18 cellular contexts compared by ENCODE assay signal in the genomic region with DNA sequence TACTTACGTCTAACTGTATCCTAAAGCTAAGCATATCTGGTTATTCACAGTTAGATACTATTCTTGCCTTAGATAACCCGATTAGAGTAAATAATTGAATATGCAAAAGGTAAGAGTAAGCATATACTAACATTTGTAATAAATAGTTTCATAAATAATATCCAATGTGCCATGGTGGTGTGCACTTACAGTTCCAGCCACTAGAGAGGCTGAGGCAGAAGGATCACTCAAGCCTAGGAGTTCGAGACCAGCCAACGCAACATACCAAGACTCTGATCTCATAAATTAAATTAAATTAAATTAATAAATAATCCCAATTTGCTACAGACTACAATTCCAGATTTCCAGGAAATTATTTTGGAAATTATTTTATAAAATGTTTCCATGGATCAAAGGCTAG. TPM values are rescaled to one million over a fixed set of nuclear protein-coding genes. Genes with fewer than 3 reads are reported as not detected.
DNase-seq lines count a peak whose midpoint lies in the region; ATAC-seq, FAIRE-seq and TF ChIP-seq lines count a peak whose summit lies in the region.
"Had no signal": no experiment of that assay in that cellular context is flagged by ENCODE, and none has a peak within 500 bp of the region (broad histone marks: within the 10 kb centered on the region; RNA-seq: fewer than 3 reads in every experiment).

No MANE protein-coding gene starts in this region.

- H2BK20ac ChIP-seq in H9 (ENCODE audit: low read depth, low read length, poor library complexity, severe bottlenecking): no peak overlapping the region

- no peaks in the 10 kb centered on the region for H3K27me3 ChIP-seq in H9 (ENCODE audit: insufficient read depth, low read length)
- H3K27me3 ChIP-seq: BLaER1, SJSA1 had no signal

- H3K4me2 ChIP-seq in H9 (ENCODE audit: insufficient read depth, insufficient read length, low read length): no peak overlapping the region
- H3K4me2 ChIP-seq: A549, BLaER1 had no signal

- no peak overlapping the region for H3K23ac ChIP-seq in H9 (ENCODE audit: insufficient read length, low read depth, low read length)

- no peaks in the 10 kb centered on the region for H3K27me3 Mint-ChIP-seq in activated CD8-positive, alpha-beta T cell treated with anti-CD3 and anti-CD28 coated beads for 36 hours
- H3K27me3 Mint-ChIP-seq in activated CD8-positive, alpha-beta T cell treated with anti-CD3 and anti-CD28 coated beads, Interleukin-2, amount 10 ng/mL, durations not matched to agents 7 days and 5 days (ENCODE audit: low read depth): no peaks in the 10 kb centered on the region
- no peaks in the 10 kb centered on the region for H3K27me3 Mint-ChIP-seq in H9 (ENCODE audit: low read depth)
- H3K27me3 Mint-ChIP-seq in memory B cell: no peaks in the 10 kb centered on the region
- no peaks in the 10 kb centered on the region for H3K27me3 Mint-ChIP-seq in endothelial cell (ENCODE audit: unreplicated experiment)
- H3K27me3 Mint-ChIP-seq in WTC11 (ENCODE audit: low read depth): no peaks in the 10 kb centered on the region
- H3K27me3 Mint-ChIP-seq: CD8-positive, alpha-beta memory T cell had no signal

- peak; percentile 28 for FAIRE-seq in TTC549 (lab: Jason Lieb, UNC)
- FAIRE-seq: A549, GM19239 had no signal

- no peak overlapping the region for H3K4me3 Mint-ChIP-seq in activated CD8-positive, alpha-beta T cell treated with anti-CD3 and anti-CD28 coated beads for 36 hours
- no peak overlapping the region for H3K4me3 Mint-ChIP-seq in activated CD8-positive, alpha-beta T cell treated with anti-CD3 and anti-CD28 coated beads, Interleukin-2, amount 10 ng/mL, durations not matched to agents 7 days and 5 days
- H3K4me3 Mint-ChIP-seq in H9 (no peak overlapping the region), memory B cell (no peak overlapping the region), endothelial cell (ENCODE audit: unreplicated experiment) (no peak overlapping the region), WTC11 (no peak overlapping the region)

- H3K23me2 ChIP-seq in H9 (ENCODE audit: insufficient read length, low read depth, low read length, poor library complexity, severe bottlenecking): no peaks in the 10 kb centered on the region

- peaks cover 72% of the 10 kb centered on the region for H3K4me1 Mint-ChIP-seq in activated CD8-positive, alpha-beta T cell treated with anti-CD3 and anti-CD28 coated beads for 36 hours (ENCODE audit: low read depth)
- H3K4me1 Mint-ChIP-seq in activated CD8-positive, alpha-beta T cell treated with anti-CD3 and anti-CD28 coated beads, Interleukin-2, amount 10 ng/mL, durations not matched to agents 7 days and 5 days (ENCODE audit: low read depth): peaks cover 74% of the 10 kb centered on the region
- H3K4me1 Mint-ChIP-seq in H9: peaks cover 4 to 10% of the 10 kb centered on the region in 2 experiments; a peak in 3 of 4 replicates
- H3K4me1 Mint-ChIP-seq in memory B cell: peaks cover 38% of the 10 kb centered on the region
- no peaks in the 10 kb centered on the region for H3K4me1 Mint-ChIP-seq in endothelial cell (ENCODE audit: unreplicated experiment)
- H3K4me1 Mint-ChIP-seq in WTC11: peaks cover 19% of the 10 kb centered on the region

- POLR2A ChIA-PET in activated CD8-positive, alpha-beta T cell treated with anti-CD3 and anti-CD28 coated beads for 36 hours (lab: Charles Lee): interaction anchor here (0.6 kb wide), 1 partner anchor 13 kb away, joined by 3 read pairs; no protein-coding TSS in a partner anchor
- POLR2A ChIA-PET in activated CD8-positive, alpha-beta T cell treated with anti-CD3 and anti-CD28 coated beads, Interleukin-2, amount 10 ng/mL, durations not matched to agents 7 days and 5 days (lab: Charles Lee): no interaction called here
- POLR2A ChIA-PET in WTC11 (lab: Charles Lee): no interaction called here

- H3K9me3 ChIP-seq in H9 (ENCODE audit: control insufficient read depth, low read depth, low read length): no peaks in the 10 kb centered on the region
- H3K9me3 ChIP-seq: A549, SJSA1 had no signal

- H3K18ac ChIP-seq in H9 (ENCODE audit: insufficient read length, low read depth, low read length): no peak overlapping the region

- no peaks in the 10 kb centered on the region for H3K9me3 Mint-ChIP-seq in activated CD8-positive, alpha-beta T cell treated with anti-CD3 and anti-CD28 coated beads for 36 hours
- H3K9me3 Mint-ChIP-seq in activated CD8-positive, alpha-beta T cell treated with anti-CD3 and anti-CD28 coated beads, Interleukin-2, amount 10 ng/mL, durations not matched to agents 7 days and 5 days (ENCODE audit: insufficient read depth): no peaks in the 10 kb centered on the region
- no peaks in the 10 kb centered on the region for H3K9me3 Mint-ChIP-seq in H9
- no peaks in the 10 kb centered on the region for H3K9me3 Mint-ChIP-seq in memory B cell
- H3K9me3 Mint-ChIP-seq in endothelial cell (ENCODE audit: unreplicated experiment): no peaks in the 10 kb centered on the region
- no peaks in the 10 kb centered on the region for H3K9me3 Mint-ChIP-seq in WTC11
- H3K9me3 Mint-ChIP-seq: CD8-positive, alpha-beta memory T cell had no signal

- CTCF ChIA-PET in activated CD8-positive, alpha-beta T cell treated with anti-CD3 and anti-CD28 coated beads for 36 hours (lab: Charles Lee): interaction anchor here (1.6 to 3.6 kb wide), 4 partner anchors 9 to 99 kb away, joined by 5 to 20 read pairs (median 10); no protein-coding TSS in a partner anchor
- CTCF ChIA-PET in activated CD8-positive, alpha-beta T cell treated with anti-CD3 and anti-CD28 coated beads, Interleukin-2, amount 10 ng/mL, durations not matched to agents 7 days and 5 days (lab: Charles Lee): interaction anchor here (0.9 to 4.1 kb wide), 4 partner anchors 9 to 62 kb away, joined by 3 to 14 read pairs (median 8); no protein-coding TSS in a partner anchor
- CTCF ChIA-PET in WTC11 (lab: Charles Lee): interaction anchor here (1.1 to 1.5 kb wide), 2 partner anchors 52 to 100 kb away, joined by 3 read pairs; partner anchors contain the start of gene TBCE

- no peak for DNase-seq in activated CD8-positive, alpha-beta T cell treated with anti-CD3 and anti-CD28 coated beads for 36 hours
- DNase-seq in activated CD8-positive, alpha-beta T cell treated with anti-CD3 and anti-CD28 coated beads, Interleukin-2, amount 10 ng/mL, durations not matched to agents 7 days and 5 days: no peak
- DNase-seq in H9: no peak
- no peak for DNase-seq in memory B cell (ENCODE audit: low spot score in 2 of 2)
- DNase-seq in endothelial cell (ENCODE audit: low spot score): no peak
- DNase-seq in DMS 273 treated with DMSO at 0.1 percent for 48 hours (lab: John Stamatoyannopoulos, UW): no peak
- DNase-seq in WTC11 (ENCODE audit: low spot score): no peak
- DNase-seq: CD8-positive, alpha-beta memory T cell; GM23248; NCI-H1105; NCI-H2081 treated with DMSO at 0.1 percent for 48 hours; NCI-H446 treated with DMSO at 0.1 percent for 48 hours; PC-3 had no signal

- H3K4ac ChIP-seq in H9 (ENCODE audit: low read depth, low read length): no peak overlapping the region

- H2BK5ac ChIP-seq in H9 (ENCODE audit: insufficient read length, low read length): no peak overlapping the region

- peaks cover 45% of the 10 kb centered on the region for H3K36me3 Mint-ChIP-seq in activated CD8-positive, alpha-beta T cell treated with anti-CD3 and anti-CD28 coated beads for 36 hours (ENCODE audit: low read depth)
- H3K36me3 Mint-ChIP-seq in activated CD8-positive, alpha-beta T cell treated with anti-CD3 and anti-CD28 coated beads, Interleukin-2, amount 10 ng/mL, durations not matched to agents 7 days and 5 days (ENCODE audit: low read depth): peaks cover 38% of the 10 kb centered on the region
- H3K36me3 Mint-ChIP-seq in H9 (ENCODE audit: insufficient read depth in 1 of 3, low read depth in 3 of 3): peaks cover 23 to 41% (median 30%) of the 10 kb centered on the region in 3 experiments; a peak in 6 of 7 replicates
- peaks cover 16% of the 10 kb centered on the region for H3K36me3 Mint-ChIP-seq in memory B cell
- peaks cover 14% of the 10 kb centered on the region for H3K36me3 Mint-ChIP-seq in endothelial cell (ENCODE audit: low read depth, unreplicated experiment)
- H3K36me3 Mint-ChIP-seq in WTC11: peaks cover 22% of the 10 kb centered on the region

- H2AK5ac ChIP-seq in H9 (ENCODE audit: insufficient read length, low read length): no peak overlapping the region

- no peak overlapping the region for H2AFZ ChIP-seq in H9 (ENCODE audit: low read length)
- H2AFZ ChIP-seq: GM23248 had no signal

- no peak overlapping the region for H3K9ac ChIP-seq in H9 (ENCODE audit: extremely low read depth, insufficient read length, low read length)
- H3K9ac ChIP-seq: BLaER1, GM23248 had no signal

- no peaks in the 10 kb centered on the region; the same call in 1 of the 2 replicates for H3K4me1 ChIP-seq in H9 (ENCODE audit: insufficient read depth, low read length)
- H3K4me1 ChIP-seq: SJSA1 had no signal

- peak; percentile 31 for TF ChIP-seq CTCF in activated CD8-positive, alpha-beta T cell treated with anti-CD3 and anti-CD28 coated beads for 36 hours (IDR thresholded peaks at IDR 0.05)
- TF ChIP-seq CTCF in H9 (conservative IDR thresholded peaks at IDR 0.05) (peak; percentile 20; the same call in 1 of the 3 replicates), endothelial cell (IDR thresholded peaks at IDR 0.05; ENCODE audit: unreplicated experiment) (no peak), WTC11 (IDR thresholded peaks at IDR 0.05) (no peak)

- no peak overlapping the region for H3K14ac ChIP-seq in H9 (ENCODE audit: insufficient read depth, low read length)

- H3K27ac ChIP-seq in H9 (ENCODE audit: insufficient read length, low read depth, low read length): no peak overlapping the region
- H3K27ac ChIP-seq: A549, BLaER1, GM23248, SJSA1 had no signal

- no CpG with 5 or more reads among the region's 4 CpGs for WGBS in H9 (ENCODE audit: extremely low coverage, insufficient read length, low lambda C conversion rate)

- intact Hi-C loops in activated CD8-positive, alpha-beta T cell treated with anti-CD3 and anti-CD28 coated beads for 36 hours (cut with micrococcal nuclease): no loop called here

- no peak overlapping the region for H2BK15ac ChIP-seq in H9 (ENCODE audit: low read depth, low read length)

- H3T11ph ChIP-seq in H9 (ENCODE audit: low read length): no peak overlapping the region

- H4K91ac ChIP-seq in H9 (ENCODE audit: insufficient read length, low read depth, low read length): no peak overlapping the region

- H3K56ac ChIP-seq in H9 (ENCODE audit: insufficient read length, low read depth, low read length): no peak overlapping the region

- H3K79me2 ChIP-seq in H9 (ENCODE audit: insufficient read depth, low read length): peaks cover 47% of the 10 kb centered on the region

- no peaks in the 10 kb centered on the region for H4K20me1 ChIP-seq in H9 (ENCODE audit: control insufficient read depth, insufficient read depth, insufficient read length)

- no peak overlapping the region for H4K5ac ChIP-seq in H9 (ENCODE audit: insufficient read length, low read depth, low read length)

- peaks cover 14% of the 10 kb centered on the region for H3K79me1 ChIP-seq in H9 (ENCODE audit: insufficient read depth, low read depth, low read length, poor library complexity, severe bottlenecking)

- no peak overlapping the region for H2BK120ac ChIP-seq in H9 (ENCODE audit: low read depth, low read length, poor library complexity, severe bottlenecking)

- no peak overlapping the region for H2BK12ac ChIP-seq in H9 (ENCODE audit: insufficient read length, low read depth, low read length)

- H3K27ac Mint-ChIP-seq in activated CD8-positive, alpha-beta T cell treated with anti-CD3 and anti-CD28 coated beads for 36 hours: peak overlapping the region; percentile 59
- no peak overlapping the region for H3K27ac Mint-ChIP-seq in activated CD8-positive, alpha-beta T cell treated with anti-CD3 and anti-CD28 coated beads, Interleukin-2, amount 10 ng/mL, durations not matched to agents 7 days and 5 days
- H3K27ac Mint-ChIP-seq in H9: no peak overlapping the region
- H3K27ac Mint-ChIP-seq in memory B cell: no peak overlapping the region
- H3K27ac Mint-ChIP-seq in endothelial cell (ENCODE audit: unreplicated experiment): no peak overlapping the region
- no peak overlapping the region for H3K27ac Mint-ChIP-seq in WTC11

- H4K8ac ChIP-seq in H9 (replicated peaks; ENCODE audit: insufficient read length, low read depth, low read length): no peak overlapping the region

- no peak for ATAC-seq in activated CD8-positive, alpha-beta T cell treated with anti-CD3 and anti-CD28 coated beads for 36 hours
- ATAC-seq in activated CD8-positive, alpha-beta T cell treated with anti-CD3 and anti-CD28 coated beads, Interleukin-2, amount 10 ng/mL, durations not matched to agents 7 days and 5 days: no peak
- ATAC-seq in memory B cell (ENCODE audit: low read depth): peak; percentile 21
- ATAC-seq in WTC11: no peak
- ATAC-seq: A549, PC-3 had no signal

RNA-seq across cellular contexts. Expression of gene ARID4B, which starts 12.2 kb away (rescaled TPM):
- 10 to 100 TPM; 38.8 to 41.9 TPM for total RNA-seq in activated CD8-positive, alpha-beta T cell treated with anti-CD3 and anti-CD28 coated beads for 36 hours
- 10 to 100 TPM; 43.3 to 45.7 TPM for total RNA-seq in activated CD8-positive, alpha-beta T cell treated with anti-CD3 and anti-CD28 coated beads, Interleukin-2, amount 10 ng/mL, durations not matched to agents 7 days and 5 days
- total RNA-seq in H9 (2021): 32.8 and 34.0 TPM in 2 replicates
- 48.2 TPM for total RNA-seq in endothelial cell (ENCODE audit: unreplicated experiment)
- 30.2 to 35.7 TPM (median 32.8 TPM) in 3 replicates for total RNA-seq in WTC11 (2021)

RNA-seq across cellular contexts. Expression of gene GGPS1, which starts 12.6 kb away (rescaled TPM):
- 10 to 100 TPM; 35.4 to 37.8 TPM for total RNA-seq in activated CD8-positive, alpha-beta T cell treated with anti-CD3 and anti-CD28 coated beads for 36 hours
- total RNA-seq in activated CD8-positive, alpha-beta T cell treated with anti-CD3 and anti-CD28 coated beads, Interleukin-2, amount 10 ng/mL, durations not matched to agents 7 days and 5 days: 10 to 100 TPM; 24.5 to 25.9 TPM
- total RNA-seq in H9 (2021) (43.3 and 44.7 TPM in 2 replicates), endothelial cell (ENCODE audit: unreplicated experiment) (40.4 TPM), WTC11 (2021) (37.3 to 43.5 TPM (median 39.2 TPM) in 3 replicates)

RNA-seq across cellular contexts. Expression of gene TBCE, which starts 51.5 kb away (rescaled TPM):
- 10 to 100 TPM; 21.8 to 24.0 TPM for total RNA-seq in activated CD8-positive, alpha-beta T cell treated with anti-CD3 and anti-CD28 coated beads for 36 hours
- total RNA-seq in activated CD8-positive, alpha-beta T cell treated with anti-CD3 and anti-CD28 coated beads, Interleukin-2, amount 10 ng/mL, durations not matched to agents 7 days and 5 days: 10 to 100 TPM; 28.1 to 31.9 TPM
- total RNA-seq in H9 (2021) (39.4 and 41.6 TPM in 2 replicates), endothelial cell (ENCODE audit: unreplicated experiment) (24.7 TPM), WTC11 (2021) (33.3 to 40.1 TPM (median 34.8 TPM) in 3 replicates)

Comparison
In these comparisons a context has a peak if more than half of its experiments do, and no peak if none do; other contexts are left out.
1. CTCF ChIP-seq: peak in activated CD8-positive, alpha-beta T cell treated with anti-CD3 and anti-CD28 coated beads for 36 hours (single experiment) and H9 (single experiment); none in endothelial cell (single experiment) and WTC11 (single experiment).